In genomic region chr21:33537212-33537611, GRCh38 we compare ENCODE assay signal across 15 cellular contexts. TPM values are rescaled to one million over a fixed set of nuclear protein-coding genes. Genes with fewer than 3 reads are reported as not detected.
A peak's percentile ranks its signal among the peaks of the same experiment; 100 is the strongest.
DNase-seq lines count a peak whose midpoint lies in the region; ATAC-seq and TF ChIP-seq lines count a peak whose summit lies in the region.
"Had no signal": no experiment of that assay in that cellular context is flagged by ENCODE, and none has a peak within 500 bp of the region (broad histone marks: within the 10 kb centered on the region; RNA-seq: fewer than 3 reads in every experiment).

No MANE protein-coding gene starts in this region.

- no peak overlapping the region for H3K4me3 ChIP-seq in mesendoderm (ENCODE audit: low read length)

- no peak for ATAC-seq in activated T-cell treated with anti-CD3 and anti-CD28 coated beads, Interleukin-2, amount 50 U/mL, for 72 hours (replicated peaks in 1 of 2)
- ATAC-seq: HCT116 had no signal

- no peak overlapping the region for H3K4ac ChIP-seq in H9 (ENCODE audit: low read depth, low read length)
- no peak overlapping the region for H3K4ac ChIP-seq in mesendoderm (ENCODE audit: low read depth, low read length)

- no CpG with 5 or more reads among the region's 2 CpGs for WGBS in H9 (ENCODE audit: extremely low coverage, insufficient read length, low lambda C conversion rate)
- no CpG with 5 or more reads among the region's 2 CpGs for WGBS in mesendoderm (ENCODE audit: extremely low coverage, insufficient coverage, low lambda C conversion rate)

- H3K23me2 ChIP-seq in H9 (ENCODE audit: insufficient read length, low read depth, low read length, poor library complexity, severe bottlenecking): no peaks in the 10 kb centered on the region

- no peak overlapping the region for H2BK20ac ChIP-seq in H9 (ENCODE audit: low read depth, low read length, poor library complexity, severe bottlenecking)

- no peaks in the 10 kb centered on the region for H3K9me3 ChIP-seq in H9 (ENCODE audit: control insufficient read depth, low read depth, low read length)
- H3K9me3 ChIP-seq: Caco-2 had no signal

- no peak overlapping the region for H2BK120ac ChIP-seq in H9 (ENCODE audit: low read depth, low read length, poor library complexity, severe bottlenecking)
- no peak overlapping the region for H2BK120ac ChIP-seq in mesendoderm (ENCODE audit: low read depth, low read length)

- H3K27ac ChIP-seq in H9 (ENCODE audit: insufficient read length, low read depth, low read length) (no peak overlapping the region), mesendoderm (ENCODE audit: low read depth, low read length) (no peak overlapping the region)
- H3K27ac ChIP-seq: HL-60 had no signal

- H2AK5ac ChIP-seq in H9 (ENCODE audit: insufficient read length, low read length) (no peak overlapping the region), mesendoderm (ENCODE audit: low read length) (no peak overlapping the region)

- no peaks in the 10 kb centered on the region for H4K20me1 ChIP-seq in H9 (ENCODE audit: control insufficient read depth, insufficient read depth, insufficient read length)

- H3K4me1 ChIP-seq in H9 (ENCODE audit: insufficient read depth, low read length) (no peaks in the 10 kb centered on the region), mesendoderm (ENCODE audit: control insufficient read depth, low read depth, low read length) (no peaks in the 10 kb centered on the region)

- peaks cover 4% of the 10 kb centered on the region for H3K36me3 ChIP-seq in mesendoderm (ENCODE audit: control insufficient read depth, insufficient read depth, low read length)

- no peak overlapping the region for H2BK12ac ChIP-seq in H9 (ENCODE audit: insufficient read length, low read depth, low read length)

- no peak overlapping the region for H2AFZ ChIP-seq in H9 (ENCODE audit: low read length)

- H3K36me3 Mint-ChIP-seq in activated T-cell treated with anti-CD3 and anti-CD28 coated beads, Interleukin-2, amount 50 U/mL, for 72 hours (ENCODE audit: insufficient read depth in 2 of 2): peaks cover 20 to 49% of the 10 kb centered on the region in 2 donors
- peaks cover 57 to 79% (median 76%) of the 10 kb centered on the region in 3 experiments for H3K36me3 Mint-ChIP-seq in H9 (ENCODE audit: insufficient read depth in 1 of 3, low read depth in 3 of 3)
- H3K36me3 Mint-ChIP-seq in activated naive CD8-positive, alpha-beta T cell treated with anti-CD3 and anti-CD28 coated beads for 36 hours: peaks cover 57% of the 10 kb centered on the region
- peaks cover 24% of the 10 kb centered on the region for H3K36me3 Mint-ChIP-seq in neural crest cell (ENCODE audit: low read depth)

- peak overlapping the region; percentile 6 for H3K27ac Mint-ChIP-seq in activated T-cell treated with anti-CD3 and anti-CD28 coated beads, Interleukin-2, amount 50 U/mL, for 72 hours
- H3K27ac Mint-ChIP-seq in H9 (peak overlapping the region in 2 of 3 experiments; percentile 4 to 34; a peak in 1 of 7 replicates), neural crest cell (ENCODE audit: unreplicated experiment) (no peak overlapping the region)
- H3K27ac Mint-ChIP-seq in activated naive CD8-positive, alpha-beta T cell treated with anti-CD3 and anti-CD28 coated beads for 36 hours: peak overlapping the region; percentile 7
- H3K27ac Mint-ChIP-seq: B cell had no signal

- H3K56ac ChIP-seq in H9 (ENCODE audit: insufficient read length, low read depth, low read length) (no peak overlapping the region), mesendoderm (ENCODE audit: low read length) (no peak overlapping the region)

- no peaks in the 10 kb centered on the region for H3K27me3 Mint-ChIP-seq in activated T-cell treated with anti-CD3 and anti-CD28 coated beads, Interleukin-2, amount 50 U/mL, for 72 hours (ENCODE audit: low read depth)
- H3K27me3 Mint-ChIP-seq in H9 (ENCODE audit: low read depth) (no peaks in the 10 kb centered on the region), neural crest cell (ENCODE audit: low read depth) (no peaks in the 10 kb centered on the region)
- no peaks in the 10 kb centered on the region for H3K27me3 Mint-ChIP-seq in activated naive CD8-positive, alpha-beta T cell treated with anti-CD3 and anti-CD28 coated beads for 36 hours
- H3K27me3 Mint-ChIP-seq: B cell; CD8-positive, alpha-beta memory T cell had no signal

- TF ChIP-seq CTCF in H9 (conservative IDR thresholded peaks at IDR 0.05): no peak
- TF ChIP-seq CTCF in neural crest cell (conservative IDR thresholded peaks at IDR 0.05): no peak

- H2BK15ac ChIP-seq in H9 (ENCODE audit: low read depth, low read length) (no peak overlapping the region), mesendoderm (replicated peaks; ENCODE audit: low read depth) (no peak overlapping the region)

- H4K8ac ChIP-seq in H9 (replicated peaks; ENCODE audit: insufficient read length, low read depth, low read length): no peak overlapping the region
- H4K8ac ChIP-seq in mesendoderm (ENCODE audit: low read depth, low read length): no peak overlapping the region

- no peak overlapping the region for H3K14ac ChIP-seq in H9 (ENCODE audit: insufficient read depth, low read length)

- no peak overlapping the region for H3T11ph ChIP-seq in H9 (ENCODE audit: low read length)

- H2BK5ac ChIP-seq in H9 (ENCODE audit: insufficient read length, low read length) (no peak overlapping the region), mesendoderm (ENCODE audit: low read length) (no peak overlapping the region)

- no peak overlapping the region for H3K9ac ChIP-seq in H9 (ENCODE audit: extremely low read depth, insufficient read length, low read length)
- no peak overlapping the region for H3K9ac ChIP-seq in mesendoderm (ENCODE audit: low read length)

- no peak overlapping the region for H3K18ac ChIP-seq in H9 (ENCODE audit: insufficient read length, low read depth, low read length)
- no peak overlapping the region for H3K18ac ChIP-seq in mesendoderm (ENCODE audit: low read length)

- no peak overlapping the region for H3K23ac ChIP-seq in H9 (ENCODE audit: insufficient read length, low read depth, low read length)
- no peak overlapping the region for H3K23ac ChIP-seq in mesendoderm (ENCODE audit: low read length)

- peaks cover 2 to 4% of the 10 kb centered on the region in 2 donors for H3K9me3 Mint-ChIP-seq in activated T-cell treated with anti-CD3 and anti-CD28 coated beads, Interleukin-2, amount 50 U/mL, for 72 hours
- H3K9me3 Mint-ChIP-seq in H9 (no peaks in the 10 kb centered on the region; a peak in 2 of 5 replicates), neural crest cell (no peaks in the 10 kb centered on the region)
- no peaks in the 10 kb centered on the region for H3K9me3 Mint-ChIP-seq in activated naive CD8-positive, alpha-beta T cell treated with anti-CD3 and anti-CD28 coated beads for 36 hours
- H3K9me3 Mint-ChIP-seq: CD8-positive, alpha-beta memory T cell had no signal

- H4K91ac ChIP-seq in H9 (ENCODE audit: insufficient read length, low read depth, low read length): no peak overlapping the region

- H4K5ac ChIP-seq in H9 (ENCODE audit: insufficient read length, low read depth, low read length): no peak overlapping the region
- H4K5ac ChIP-seq in mesendoderm (ENCODE audit: low read length): no peak overlapping the region

- DNase-seq in activated T-cell treated with anti-CD3 and anti-CD28 coated beads, Interleukin-2, amount 50 U/mL, for 72 hours: no peak
- DNase-seq in activated T-cell treated with anti-CD3 and anti-CD28 coated beads for 4 hours (no peak), H9 (no peak), neural crest cell (ENCODE audit: low read depth, low spot score) (no peak), mesendoderm (no peak), SKM-1 (lab: John Stamatoyannopoulos, UW; ENCODE audit: unreplicated experiment) (no peak)
- DNase-seq in activated naive CD8-positive, alpha-beta T cell treated with anti-CD3 and anti-CD28 coated beads for 36 hours: no peak
- DNase-seq: C1 segment of cervical spinal cord; Caco-2; CD8-positive, alpha-beta memory T cell; DND-41; GDM1 had no signal

- H3K4me1 Mint-ChIP-seq in activated T-cell treated with anti-CD3 and anti-CD28 coated beads, Interleukin-2, amount 50 U/mL, for 72 hours (ENCODE audit: low read depth): peaks cover 38% of the 10 kb centered on the region
- H3K4me1 Mint-ChIP-seq in H9 (peaks cover 10 to 11% of the 10 kb centered on the region in 2 experiments), neural crest cell (peaks cover 8% of the 10 kb centered on the region)
- H3K4me1 Mint-ChIP-seq in activated naive CD8-positive, alpha-beta T cell treated with anti-CD3 and anti-CD28 coated beads for 36 hours: peaks cover 21% of the 10 kb centered on the region

- H3K79me1 ChIP-seq in H9 (ENCODE audit: insufficient read depth, low read depth, low read length, poor library complexity, severe bottlenecking) (peaks cover 7% of the 10 kb centered on the region), mesendoderm (ENCODE audit: low read length) (peaks cover 2% of the 10 kb centered on the region)

- H3K79me2 ChIP-seq in H9 (ENCODE audit: insufficient read depth, low read length) (peaks cover 15% of the 10 kb centered on the region; the same call in 1 of the 2 replicates), mesendoderm (ENCODE audit: control insufficient read depth, insufficient read depth, low read length) (peaks cover 36% of the 10 kb centered on the region)

- H3K4me2 ChIP-seq in H9 (ENCODE audit: insufficient read depth, insufficient read length, low read length) (no peak overlapping the region), mesendoderm (ENCODE audit: low read length) (no peak overlapping the region)

- peak overlapping the region in 1 of 2 donors; percentile 2 for H3K4me3 Mint-ChIP-seq in activated T-cell treated with anti-CD3 and anti-CD28 coated beads, Interleukin-2, amount 50 U/mL, for 72 hours
- H3K4me3 Mint-ChIP-seq in H9 (no peak overlapping the region; a peak in 1 of 5 replicates), neural crest cell (peak overlapping the region; percentile 9)
- no peak overlapping the region for H3K4me3 Mint-ChIP-seq in activated naive CD8-positive, alpha-beta T cell treated with anti-CD3 and anti-CD28 coated beads for 36 hours
- H3K4me3 Mint-ChIP-seq: B cell had no signal

- H3K27me3 ChIP-seq in H9 (ENCODE audit: insufficient read depth, low read length) (no peaks in the 10 kb centered on the region), mesendoderm (ENCODE audit: insufficient read depth, low read length, poor library complexity) (no peaks in the 10 kb centered on the region)

RNA-seq across cellular contexts. Expression of gene GART, which starts 4.7 kb away (rescaled TPM):
- total RNA-seq in activated T-cell treated with anti-CD3 and anti-CD28 coated beads, Interleukin-2, amount 50 U/mL, for 72 hours: 100 to 1,000 TPM; 164 to 184 TPM
- total RNA-seq in H9 (2021) (161 and 162 TPM in 2 replicates), neural crest cell (133 and 139 TPM in 2 replicates)
- 100 to 1,000 TPM; 259 to 265 TPM for total RNA-seq in activated naive CD8-positive, alpha-beta T cell treated with anti-CD3 and anti-CD28 coated beads for 36 hours
- polyA plus RNA-seq in mesendoderm (2013, experiment 1 of 2): 125 TPM
- 124 TPM for polyA plus RNA-seq in mesendoderm (2013, experiment 2 of 2)

RNA-seq across cellular contexts. Expression of gene SON, which starts 5.6 kb away (rescaled TPM):
- total RNA-seq in activated T-cell treated with anti-CD3 and anti-CD28 coated beads, Interleukin-2, amount 50 U/mL, for 72 hours: 100 to 1,000 TPM; 271 to 282 TPM
- total RNA-seq in H9 (2021) (319 and 329 TPM in 2 replicates), neural crest cell (367 and 395 TPM in 2 replicates)
- total RNA-seq in activated naive CD8-positive, alpha-beta T cell treated with anti-CD3 and anti-CD28 coated beads for 36 hours: 100 to 1,000 TPM; 283 to 328 TPM
- polyA plus RNA-seq in mesendoderm (2013, experiment 1 of 2): 119 TPM
- polyA plus RNA-seq in mesendoderm (2013, experiment 2 of 2): 114 TPM

RNA-seq across cellular contexts. Expression of gene DNAJC28, which starts 45.7 kb away (rescaled TPM):
- total RNA-seq in activated T-cell treated with anti-CD3 and anti-CD28 coated beads, Interleukin-2, amount 50 U/mL, for 72 hours: under 1 TPM; 0.55 to 1.00 TPM
- total RNA-seq in H9 (2021): 3.4 and 3.7 TPM in 2 replicates
- total RNA-seq in activated naive CD8-positive, alpha-beta T cell treated with anti-CD3 and anti-CD28 coated beads for 36 hours: under 1 TPM; 0.23 to 0.58 TPM
- 2.4 and 2.7 TPM in 2 replicates for total RNA-seq in neural crest cell
- 1.8 TPM for polyA plus RNA-seq in mesendoderm (2013, experiment 1 of 2)
- polyA plus RNA-seq in mesendoderm (2013, experiment 2 of 2): 1.5 TPM

RNA-seq across cellular contexts. Expression of gene DONSON, which starts 51.3 kb away (rescaled TPM):
- total RNA-seq in activated T-cell treated with anti-CD3 and anti-CD28 coated beads, Interleukin-2, amount 50 U/mL, for 72 hours: 10 to 100 TPM; 39.7 to 46.5 TPM
- total RNA-seq in H9 (2021) (35.3 and 37.9 TPM in 2 replicates), neural crest cell (30.9 and 32.3 TPM in 2 replicates)
- 10 to 100 TPM; 38.7 to 41.9 TPM for total RNA-seq in activated naive CD8-positive, alpha-beta T cell treated with anti-CD3 and anti-CD28 coated beads for 36 hours
- polyA plus RNA-seq in mesendoderm (2013, experiment 1 of 2): 22.6 TPM
- 22.2 TPM for polyA plus RNA-seq in mesendoderm (2013, experiment 2 of 2)

RNA-seq across cellular contexts. Expression of gene TMEM50B, which starts 57.4 kb away (rescaled TPM):
- total RNA-seq in activated T-cell treated with anti-CD3 and anti-CD28 coated beads, Interleukin-2, amount 50 U/mL, for 72 hours: 10 to 100 TPM; 18.1 to 27.2 TPM
- total RNA-seq in H9 (2021) (14.8 and 17.6 TPM in 2 replicates), neural crest cell (23.2 and 25.6 TPM in 2 replicates)
- total RNA-seq in activated naive CD8-positive, alpha-beta T cell treated with anti-CD3 and anti-CD28 coated beads for 36 hours: 10 to 100 TPM; 14.6 to 15.7 TPM
- 9.0 TPM for polyA plus RNA-seq in mesendoderm (2013, experiment 1 of 2)
- polyA plus RNA-seq in mesendoderm (2013, experiment 2 of 2): 9.4 TPM
